1 cellular context compared by ENCODE assay signal in the genomic region with DNA sequence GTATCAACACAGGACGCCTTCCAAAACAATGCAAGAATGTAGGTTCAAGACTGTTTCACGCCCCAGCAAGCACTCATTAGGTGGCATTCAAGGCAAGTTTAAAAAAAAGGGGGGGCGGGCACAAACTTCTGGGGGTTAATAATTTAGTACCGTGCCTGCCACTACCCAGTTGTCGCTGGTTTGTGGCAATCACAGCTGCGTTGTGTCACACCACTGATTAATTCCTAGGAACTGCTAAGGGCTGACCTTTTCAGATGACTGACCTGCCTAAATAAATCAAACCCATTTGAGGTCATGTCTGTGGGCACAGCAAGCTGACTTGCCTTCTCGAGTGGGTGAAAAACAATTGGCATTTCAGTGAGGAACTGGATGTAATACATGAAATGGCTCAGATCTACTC.
TF ChIP-seq lines count a peak whose summit lies in the region.

No MANE protein-coding gene starts in this region.

TF ChIP-seq in HepG2, 621 proteins besides CTCF, POLR2A, EP300 and RAD21:
- TF ChIP-seq ZNF747 (CRISPR knock-in tag; IDR thresholded peaks at IDR 0.05; ENCODE audit: borderline replicate concordance): no peak
- no peak for TF ChIP-seq SRY (CRISPR knock-in tag; IDR thresholded peaks at IDR 0.05)
- TF ChIP-seq POLR2AphosphoS5 (IDR thresholded peaks at IDR 0.05; ENCODE audit: low read depth, low read length): no peak
- TF ChIP-seq PPARG (CRISPR knock-in tag; conservative IDR thresholded peaks at IDR 0.05): no peak
- TF ChIP-seq NCOA1 (CRISPR knock-in tag; IDR thresholded peaks at IDR 0.05): no peak
- TF ChIP-seq, protein P1, sequence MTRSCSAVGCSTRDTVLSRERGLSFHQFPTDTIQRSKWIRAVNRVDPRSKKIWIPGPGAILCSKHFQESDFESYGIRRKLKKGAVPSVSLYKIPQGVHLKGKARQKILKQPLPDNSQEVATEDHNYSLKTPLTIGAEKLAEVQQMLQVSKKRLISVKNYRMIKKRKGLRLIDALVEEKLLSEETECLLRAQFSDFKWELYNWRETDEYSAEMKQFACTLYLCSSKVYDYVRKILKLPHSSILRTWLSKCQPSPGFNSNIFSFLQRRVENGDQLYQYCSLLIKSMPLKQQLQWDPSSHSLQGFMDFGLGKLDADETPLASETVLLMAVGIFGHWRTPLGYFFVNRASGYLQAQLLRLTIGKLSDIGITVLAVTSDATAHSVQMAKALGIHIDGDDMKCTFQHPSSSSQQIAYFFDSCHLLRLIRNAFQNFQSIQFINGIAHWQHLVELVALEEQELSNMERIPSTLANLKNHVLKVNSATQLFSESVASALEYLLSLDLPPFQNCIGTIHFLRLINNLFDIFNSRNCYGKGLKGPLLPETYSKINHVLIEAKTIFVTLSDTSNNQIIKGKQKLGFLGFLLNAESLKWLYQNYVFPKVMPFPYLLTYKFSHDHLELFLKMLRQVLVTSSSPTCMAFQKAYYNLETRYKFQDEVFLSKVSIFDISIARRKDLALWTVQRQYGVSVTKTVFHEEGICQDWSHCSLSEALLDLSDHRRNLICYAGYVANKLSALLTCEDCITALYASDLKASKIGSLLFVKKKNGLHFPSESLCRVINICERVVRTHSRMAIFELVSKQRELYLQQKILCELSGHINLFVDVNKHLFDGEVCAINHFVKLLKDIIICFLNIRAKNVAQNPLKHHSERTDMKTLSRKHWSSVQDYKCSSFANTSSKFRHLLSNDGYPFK (CRISPR knock-in tag; IDR thresholded peaks at IDR 0.05; ENCODE audit: borderline replicate concordance): no peak
- no peak for TF ChIP-seq ZC3H13 (CRISPR knock-in tag; IDR thresholded peaks at IDR 0.05)
- no peak for TF ChIP-seq KLF15 (CRISPR knock-in tag; IDR thresholded peaks at IDR 0.05; ENCODE audit: borderline replicate concordance)
- no peak for TF ChIP-seq AHR (CRISPR knock-in tag; IDR thresholded peaks at IDR 0.05)
- no peak for TF ChIP-seq ZMYM3 (CRISPR knock-in tag; IDR thresholded peaks at IDR 0.05)
- TF ChIP-seq, protein P2, sequence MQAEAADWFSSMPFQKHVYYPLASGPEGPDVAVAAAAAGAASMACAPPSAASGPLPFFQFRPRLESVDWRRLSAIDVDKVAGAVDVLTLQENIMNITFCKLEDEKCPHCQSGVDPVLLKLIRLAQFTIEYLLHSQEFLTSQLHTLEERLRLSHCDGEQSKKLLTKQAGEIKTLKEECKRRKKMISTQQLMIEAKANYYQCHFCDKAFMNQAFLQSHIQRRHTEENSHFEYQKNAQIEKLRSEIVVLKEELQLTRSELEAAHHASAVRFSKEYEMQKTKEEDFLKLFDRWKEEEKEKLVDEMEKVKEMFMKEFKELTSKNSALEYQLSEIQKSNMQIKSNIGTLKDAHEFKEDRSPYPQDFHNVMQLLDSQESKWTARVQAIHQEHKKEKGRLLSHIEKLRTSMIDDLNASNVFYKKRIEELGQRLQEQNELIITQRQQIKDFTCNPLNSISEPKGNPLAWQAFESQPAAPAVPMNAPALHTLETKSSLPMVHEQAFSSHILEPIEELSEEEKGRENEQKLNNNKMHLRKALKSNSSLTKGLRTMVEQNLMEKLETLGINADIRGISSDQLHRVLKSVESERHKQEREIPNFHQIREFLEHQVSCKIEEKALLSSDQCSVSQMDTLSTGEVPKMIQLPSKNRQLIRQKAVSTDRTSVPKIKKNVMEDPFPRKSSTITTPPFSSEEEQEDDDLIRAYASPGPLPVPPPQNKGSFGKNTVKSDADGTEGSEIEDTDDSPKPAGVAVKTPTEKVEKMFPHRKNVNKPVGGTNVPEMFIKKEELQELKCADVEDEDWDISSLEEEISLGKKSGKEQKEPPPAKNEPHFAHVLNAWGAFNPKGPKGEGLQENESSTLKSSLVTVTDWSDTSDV (CRISPR knock-in tag; IDR thresholded peaks at IDR 0.05): no peak
- no peak for TF ChIP-seq ZNF276 (CRISPR knock-in tag; IDR thresholded peaks at IDR 0.05; ENCODE audit: low read depth)
- TF ChIP-seq KDM1A (CRISPR knock-in tag; IDR thresholded peaks at IDR 0.05): no peak
- TF ChIP-seq ZNF784 (CRISPR knock-in tag; IDR thresholded peaks at IDR 0.05; ENCODE audit: borderline replicate concordance): no peak
- no peak for TF ChIP-seq FOXP1 (IDR thresholded peaks at IDR 0.05)
- TF ChIP-seq FOXP1 (CRISPR knock-in tag; IDR thresholded peaks at IDR 0.05): no peak
- no peak for TF ChIP-seq ZNF354B (CRISPR knock-in tag; IDR thresholded peaks at IDR 0.05)
- no peak for TF ChIP-seq E2F1 (CRISPR knock-in tag; IDR thresholded peaks at IDR 0.05)
- no peak for TF ChIP-seq NFIC (IDR thresholded peaks at IDR 0.05; ENCODE audit: low read length)
- no peak for TF ChIP-seq ZNF224 (CRISPR knock-in tag; IDR thresholded peaks at IDR 0.05)
